Comparison of ENCODE assay signal across 13 cellular contexts in genomic region chr20:44208165-44208564, GRCh38. TPM values are rescaled to one million over a fixed set of nuclear protein-coding genes. Genes with fewer than 3 reads are reported as not detected.
DNase-seq lines count a peak whose midpoint lies in the region; ATAC-seq, FAIRE-seq and TF ChIP-seq lines count a peak whose summit lies in the region.
"Had no signal": no experiment of that assay in that cellular context is flagged by ENCODE, and none has a peak within 500 bp of the region (broad histone marks: within the 10 kb centered on the region; RNA-seq: fewer than 3 reads in every experiment).

No MANE protein-coding gene starts in this region.

- no peak overlapping the region for H3K4ac ChIP-seq in mesendoderm (ENCODE audit: low read depth, low read length)

- peaks cover 26% of the 10 kb centered on the region for H4K20me1 ChIP-seq in GM23338 (replicated peaks; ENCODE audit: insufficient read depth)
- H4K20me1 ChIP-seq in astrocyte (ENCODE audit: insufficient read depth, low read length), result peaks cover 32% of the 10 kb centered on the region

- H3K9me3 ChIP-seq in astrocyte (ENCODE audit: insufficient read depth, low read depth, low read length) (no peaks in the 10 kb centered on the region), muscle layer of duodenum (ENCODE audit: control insufficient read depth in 1 of 2, low read length in 2 of 2) (no peaks in the 10 kb centered on the region), tibial nerve (no peaks in the 10 kb centered on the region)
- H3K9me3 ChIP-seq: neutrophil had no signal

- peaks cover 7% of the 10 kb centered on the region for H3K79me1 ChIP-seq in mesendoderm (ENCODE audit: low read length)

- no peak overlapping the region for H3K18ac ChIP-seq in mesendoderm (ENCODE audit: low read length)

- H3K36me3 Mint-ChIP-seq in GM23338 (ENCODE audit: low read depth) (peaks cover 16% of the 10 kb centered on the region), astrocyte (ENCODE audit: low read depth, unreplicated experiment) (no peaks in the 10 kb centered on the region)

- no peaks in the 10 kb centered on the region for H3F3A ChIP-seq in GM23338 (replicated peaks; ENCODE audit: low read depth)

- no peak overlapping the region for H3K27ac ChIP-seq in GM23338 (ENCODE audit: low read depth)
- H3K27ac ChIP-seq in astrocyte (ENCODE audit: low read depth, low read length), result no peak overlapping the region
- H3K27ac ChIP-seq in muscle layer of duodenum (ENCODE audit: low read length), result peak overlapping the region; percentile 98
- H3K27ac ChIP-seq in mesendoderm (ENCODE audit: low read depth, low read length), result no peak overlapping the region
- peak overlapping the region in 2 of 4 donors; percentile 11 to 26 for H3K27ac ChIP-seq in tibial nerve
- H3K27ac ChIP-seq: HL-60 had no signal

- in situ Hi-C loops in ACHN (cut with HindIII; ENCODE audit: low pct_ligation_motif_present, low pct_unique_long_range_greater_than_20kb, low sequenced_read_pairs), result no loop called here

- H2BK5ac ChIP-seq in mesendoderm (ENCODE audit: low read length), result no peak overlapping the region

- no peak for FAIRE-seq in astrocyte (lab: Jason Lieb, UNC)
- FAIRE-seq in frontal cortex (lab: Jason Lieb, UNC), result no peak

- H4K5ac ChIP-seq in mesendoderm (ENCODE audit: low read length), result no peak overlapping the region

- no peak overlapping the region for H2BK15ac ChIP-seq in mesendoderm (replicated peaks; ENCODE audit: low read depth)

- no peak overlapping the region for H3K56ac ChIP-seq in mesendoderm (ENCODE audit: low read length)

- H3K27ac Mint-ChIP-seq in GM23338 (0 out of 2 replicates have a peak overlapping the region, but pooled peaks have one; percentile 54), astrocyte (ENCODE audit: unreplicated experiment) (peak overlapping the region; percentile 59)
- H3K27ac Mint-ChIP-seq: activated CD4-positive, alpha-beta memory T cell treated with anti-CD3 and anti-CD28 coated beads, Interleukin-2, amount 10 ng/mL, durations not matched to agents 7 days and 5 days had no signal

- peak overlapping the region; percentile 98 for H3K4me3 Mint-ChIP-seq in GM23338
- peak overlapping the region; percentile 91 for H3K4me3 Mint-ChIP-seq in astrocyte (ENCODE audit: unreplicated experiment)

- ATAC-seq in GM23338, result no peak

- no peaks in the 10 kb centered on the region for H3K9me2 ChIP-seq in GM23338 (ENCODE audit: insufficient read depth)

- H3K36me3 ChIP-seq in GM23338 (ENCODE audit: insufficient read depth) (peaks cover 16% of the 10 kb centered on the region), astrocyte (ENCODE audit: insufficient read depth, low read length) (peaks cover 6% of the 10 kb centered on the region), muscle layer of duodenum (ENCODE audit: control insufficient read depth in 1 of 2, insufficient read depth in 2 of 2, low read length in 2 of 2) (peaks cover 9 to 20% of the 10 kb centered on the region in 2 donors), mesendoderm (ENCODE audit: control insufficient read depth, insufficient read depth, low read length) (no peaks in the 10 kb centered on the region), tibial nerve (peaks cover 2 to 25% (median 3%) of the 10 kb centered on the region in 3 donors)

- no peak overlapping the region for H3K23ac ChIP-seq in mesendoderm (ENCODE audit: low read length)

- H3K4me2 ChIP-seq in GM23338 (peak overlapping the region; percentile 86), astrocyte (ENCODE audit: low read length) (peak overlapping the region; percentile 86), mesendoderm (ENCODE audit: low read length) (no peak overlapping the region)

- H3K4me1 ChIP-seq in GM23338 (ENCODE audit: insufficient read depth), result peaks cover 15% of the 10 kb centered on the region
- peaks cover 33% of the 10 kb centered on the region for H3K4me1 ChIP-seq in astrocyte (ENCODE audit: insufficient read depth, low read length)
- H3K4me1 ChIP-seq in muscle layer of duodenum (ENCODE audit: control insufficient read depth in 1 of 2, insufficient read depth in 2 of 2, low read length in 2 of 2), result peaks cover 16 to 51% of the 10 kb centered on the region in 2 donors
- H3K4me1 ChIP-seq in mesendoderm (ENCODE audit: control insufficient read depth, low read depth, low read length), result peaks cover 7% of the 10 kb centered on the region
- H3K4me1 ChIP-seq in tibial nerve, result peaks cover 0 to 71% (median 30%) of the 10 kb centered on the region in 4 donors

- H3K9me3 Mint-ChIP-seq in GM23338, result no peaks in the 10 kb centered on the region; the same call in 2 of the 3 replicates
- H3K9me3 Mint-ChIP-seq in astrocyte (ENCODE audit: unreplicated experiment), result no peaks in the 10 kb centered on the region
- H3K9me3 Mint-ChIP-seq: activated CD4-positive, alpha-beta memory T cell treated with anti-CD3 and anti-CD28 coated beads, Interleukin-2, amount 10 ng/mL, durations not matched to agents 7 days and 5 days had no signal

- no CpG with 5 or more reads among the region's 7 CpGs for WGBS in mesendoderm (ENCODE audit: extremely low coverage, insufficient coverage, low lambda C conversion rate)
- WGBS in tibial nerve, 2 donors, result 35 to 43% methylated on average over 7 of the region's 7 CpGs

- no peak for TF ChIP-seq POLR2A in tibial nerve (IDR thresholded peaks at IDR 0.05)

- H3K79me2 ChIP-seq in GM23338 (replicated peaks; ENCODE audit: insufficient read depth) (peaks cover 78% of the 10 kb centered on the region), astrocyte (ENCODE audit: insufficient read depth, low read length) (peaks cover 65% of the 10 kb centered on the region), mesendoderm (ENCODE audit: control insufficient read depth, insufficient read depth, low read length) (peaks cover 28% of the 10 kb centered on the region)

- H3K27me3 ChIP-seq in GM23338 (ENCODE audit: insufficient read depth) (no peaks in the 10 kb centered on the region), astrocyte (ENCODE audit: insufficient read depth, low read length) (no peaks in the 10 kb centered on the region), muscle layer of duodenum (ENCODE audit: low read depth, low read length) (no peaks in the 10 kb centered on the region), mesendoderm (ENCODE audit: insufficient read depth, low read length, poor library complexity) (no peaks in the 10 kb centered on the region), tibial nerve (no peaks in the 10 kb centered on the region)
- H3K27me3 ChIP-seq: neutrophil had no signal

- H3K27me3 Mint-ChIP-seq in GM23338 (ENCODE audit: insufficient read depth, low read depth, poor library complexity) (peaks cover 11% of the 10 kb centered on the region), astrocyte (ENCODE audit: low read depth, unreplicated experiment) (no peaks in the 10 kb centered on the region)
- H3K27me3 Mint-ChIP-seq: activated CD4-positive, alpha-beta memory T cell treated with anti-CD3 and anti-CD28 coated beads, Interleukin-2, amount 10 ng/mL, durations not matched to agents 7 days and 5 days had no signal

- no peak overlapping the region for H4K8ac ChIP-seq in mesendoderm (ENCODE audit: low read depth, low read length)

- DNase-seq in ACHN (peak; percentile 20), GM23338 (ENCODE audit: low spot score) (no peak), astrocyte (ENCODE audit: low read depth) (no peak), mesendoderm (no peak), frontal cortex (ENCODE audit: low spot score in 2 of 2) (no peak), tibial nerve (ENCODE audit: low spot score in 2 of 2) (no peak), NCI-H526 (lab: John Stamatoyannopoulos, UW) (no peak)
- DNase-seq: activated CD4-positive, alpha-beta memory T cell treated with anti-CD3 and anti-CD28 coated beads, Interleukin-2, amount 10 ng/mL, durations not matched to agents 7 days and 5 days; effector CD8-positive, alpha-beta T cell had no signal

- TF ChIP-seq CTCF in GM23338 (conservative IDR thresholded peaks at IDR 0.05; ENCODE audit: low read depth in 2 of 2) (no peak), astrocyte (IDR thresholded peaks at IDR 0.05; ENCODE audit: insufficient read depth, low read depth, low read length) (no peak), tibial nerve (IDR thresholded peaks at IDR 0.05) (no peak)

- H3K4me1 Mint-ChIP-seq in GM23338 (peaks cover 24% of the 10 kb centered on the region; the same call in 2 of the 3 replicates), astrocyte (ENCODE audit: low read depth, unreplicated experiment) (peaks cover 33% of the 10 kb centered on the region)

- no peak overlapping the region for H2BK120ac ChIP-seq in mesendoderm (ENCODE audit: low read depth, low read length)

- H3K4me3 ChIP-seq in GM23338, result peak overlapping the region; percentile 92
- no peak overlapping the region for H3K4me3 ChIP-seq in astrocyte (ENCODE audit: insufficient read depth, low read depth, low read length)
- peak overlapping the region; percentile 78 to 92 for H3K4me3 ChIP-seq in muscle layer of duodenum (ENCODE audit: low read depth in 1 of 2, low read length in 2 of 2)
- H3K4me3 ChIP-seq in mesendoderm (ENCODE audit: low read length), result no peak overlapping the region
- no peak overlapping the region for H3K4me3 ChIP-seq in tibial nerve

- no peak overlapping the region for H2AK5ac ChIP-seq in mesendoderm (ENCODE audit: low read length)

- TF ChIP-seq EP300 in tibial nerve (IDR thresholded peaks at IDR 0.05), result no peak

- no peak overlapping the region for H3K9ac ChIP-seq in astrocyte (ENCODE audit: low read length)
- no peak overlapping the region for H3K9ac ChIP-seq in mesendoderm (ENCODE audit: low read length)

- no peak overlapping the region for H2AFZ ChIP-seq in GM23338
- no peak overlapping the region for H2AFZ ChIP-seq in astrocyte (ENCODE audit: low read depth, low read length)

TF ChIP-seq in GM23338, 12 proteins besides CTCF, POLR2A, EP300 and RAD21 (continues in another document):
- TF ChIP-seq CREB1 (CRISPR knock-in tag; IDR thresholded peaks at IDR 0.05; ENCODE audit: low read depth) (no peak), POLR2AphosphoS5 (IDR thresholded peaks at IDR 0.05; ENCODE audit: low read depth) (no peak)

RNA-seq across cellular contexts. Expression of gene OSER1, which starts 2.4 kb away (rescaled TPM):
- total RNA-seq in GM23338 (2014; rRNA removed; shearing (Covaris generic)), result 31.1 and 32.4 TPM in 2 replicates
- 22.1 and 25.2 TPM in 2 replicates for polyA plus RNA-seq in GM23338 (2016; fragmentation: Nextera tagmentation; extraction: Ambion mirVana)
- total RNA-seq in astrocyte (28.9 and 30.9 TPM in 2 replicates), frontal cortex (39.9 TPM), tibial nerve (10 to 100 TPM; 31.2 to 47.9 (median 35.3) TPM)
- polyA plus RNA-seq in mesendoderm (2013, experiment 1 of 2), result 27.3 TPM
- 27.4 TPM for polyA plus RNA-seq in mesendoderm (2013, experiment 2 of 2)

RNA-seq across cellular contexts. Expression of gene JPH2, which starts 21.2 kb away (rescaled TPM):
- 0.78 and 1.1 TPM in 2 replicates for total RNA-seq in GM23338 (2014; rRNA removed; shearing (Covaris generic))
- polyA plus RNA-seq in GM23338 (2016; fragmentation: Nextera tagmentation; extraction: Ambion mirVana), result 0.16 and 0.43 TPM in 2 replicates
- 18.1 and 18.5 TPM in 2 replicates for total RNA-seq in astrocyte
- polyA plus RNA-seq in mesendoderm (2013, experiment 1 of 2), result 2.3 TPM
- 2.3 TPM for polyA plus RNA-seq in mesendoderm (2013, experiment 2 of 2)
- total RNA-seq in frontal cortex, result under 0.01 TPM
- 1 to 10 TPM; 3.1 to 6.3 (median 5.3) TPM for total RNA-seq in tibial nerve

RNA-seq across cellular contexts. Expression of gene GDAP1L1, which starts 38.9 kb away (rescaled TPM):
- 6.9 and 11.2 TPM in 2 replicates for total RNA-seq in GM23338 (2014; rRNA removed; shearing (Covaris generic))
- polyA plus RNA-seq in GM23338 (2016; fragmentation: Nextera tagmentation; extraction: Ambion mirVana), result 4.5 and 5.9 TPM in 2 replicates
- 0.64 and 0.77 TPM in 2 replicates for total RNA-seq in astrocyte
- polyA plus RNA-seq in mesendoderm (2013, experiment 1 of 2), result 2.6 TPM
- polyA plus RNA-seq in mesendoderm (2013, experiment 2 of 2), result 2.5 TPM
- total RNA-seq in frontal cortex, result 131 TPM
- total RNA-seq in tibial nerve, result not detected
- total RNA-seq: activated CD4-positive, alpha-beta memory T cell treated with anti-CD3 and anti-CD28 coated beads, Interleukin-2, amount 10 ng/mL, durations not matched to agents 7 days and 5 days; NCI-H460 had no signal

Comparison
In these comparisons a context has a peak if more than half of its experiments do, and no peak if none do; other contexts are left out.
1. H3K4me3 ChIP-seq: peak in GM23338 (single experiment) and muscle layer of duodenum (2 of 2); none in astrocyte (single experiment), mesendoderm (single experiment) and tibial nerve (0 of 4).
2. RNA of gene GDAP1L1, which starts 38.9 kb away (total RNA-seq): 131 TPM in frontal cortex (single experiment); 6.9 to 11.2 TPM in GM23338, 0.64 to 0.77 TPM in astrocyte and not detected in tibial nerve; every median in the first group is over 10 times any median in the second.